ENCODE assay signal across 14 cellular contexts in the genomic region with DNA sequence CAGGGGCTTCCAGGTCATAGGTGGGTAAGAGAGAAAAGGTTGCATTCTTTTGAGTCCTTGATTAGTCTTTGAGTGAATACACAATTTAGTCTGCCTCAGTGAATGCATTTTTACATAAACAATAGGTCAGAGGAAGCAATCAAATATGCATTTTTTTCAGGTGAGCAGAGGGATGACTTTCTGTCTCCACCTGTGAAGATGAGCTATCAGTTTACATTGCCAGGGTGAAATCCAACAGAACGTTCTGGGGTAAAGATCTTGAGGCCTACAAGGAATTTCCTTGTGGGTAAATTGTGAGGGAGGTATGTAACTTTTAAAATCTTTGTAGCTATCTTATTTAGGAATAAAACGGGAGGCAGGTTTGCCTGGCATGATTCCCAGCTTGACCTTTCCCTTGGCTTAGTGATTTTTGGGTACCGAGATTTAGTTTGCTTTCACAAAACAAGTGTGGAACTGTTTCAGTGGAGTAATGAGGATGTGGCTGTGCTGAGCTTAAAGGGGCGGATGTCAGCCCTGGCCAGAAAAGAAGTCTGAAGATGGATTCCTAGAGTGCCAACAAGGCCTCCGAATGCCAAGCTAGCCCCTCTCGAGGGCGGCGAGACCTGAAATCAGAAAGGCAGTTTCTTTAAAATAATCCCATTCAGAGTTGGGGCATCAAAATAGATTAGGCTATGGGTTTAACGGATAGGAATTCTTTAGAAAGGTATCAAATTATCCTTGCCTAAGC. TPM values are rescaled to one million over a fixed set of nuclear protein-coding genes. Genes with fewer than 3 reads are reported as not detected.
DNase-seq lines count a peak whose midpoint lies in the region; ATAC-seq and TF ChIP-seq lines count a peak whose summit lies in the region.
"Had no signal": no experiment of that assay in that cellular context is flagged by ENCODE, and none has a peak within 500 bp of the region (broad histone marks: within the 10 kb centered on the region; RNA-seq: fewer than 3 reads in every experiment).

No MANE protein-coding gene starts in this region.

- H3K4me1 Mint-ChIP-seq in activated T-cell treated with anti-CD3 and anti-CD28 coated beads, Interleukin-2, amount 50 U/mL, for 72 hours (ENCODE audit: low read depth), result peaks cover 98% of the 10 kb centered on the region
- peaks cover 87% of the 10 kb centered on the region for H3K4me1 Mint-ChIP-seq in activated CD4-positive, alpha-beta memory T cell treated with anti-CD3 and anti-CD28 coated beads for 36 hours (ENCODE audit: low read depth)

- H3K27me3 Mint-ChIP-seq in activated T-cell treated with anti-CD3 and anti-CD28 coated beads, Interleukin-2, amount 50 U/mL, for 72 hours (ENCODE audit: low read depth), result no peaks in the 10 kb centered on the region
- H3K27me3 Mint-ChIP-seq in activated CD4-positive, alpha-beta memory T cell treated with anti-CD3 and anti-CD28 coated beads for 36 hours, result no peaks in the 10 kb centered on the region

- no peaks in the 10 kb centered on the region for H3K27me3 ChIP-seq in thoracic aorta (replicated peaks; ENCODE audit: insufficient read depth)
- H3K27me3 ChIP-seq: heart left ventricle, pancreas had no signal

- H3K4me3 Mint-ChIP-seq in activated T-cell treated with anti-CD3 and anti-CD28 coated beads, Interleukin-2, amount 50 U/mL, for 72 hours, result peak overlapping the region; percentile 57 to 83
- peak overlapping the region; percentile 5 for H3K4me3 Mint-ChIP-seq in activated CD4-positive, alpha-beta memory T cell treated with anti-CD3 and anti-CD28 coated beads for 36 hours

- DNase-seq in activated T-cell treated with anti-CD3 and anti-CD28 coated beads, Interleukin-2, amount 50 U/mL, for 72 hours, result no peak
- DNase-seq in activated T-cell treated with anti-CD3 and anti-CD28 coated beads, Interleukin-2, amount 50 U/mL, for 1 hour, result no peak
- no peak for DNase-seq in activated CD4-positive, alpha-beta memory T cell treated with anti-CD3 and anti-CD28 coated beads for 36 hours
- no peak for DNase-seq in epithelial cell of prostate (ENCODE audit: low read depth, low spot score)
- DNase-seq in thoracic aorta (ENCODE audit: low spot score), result no peak
- no peak for DNase-seq in iPS-NIHi7 (ENCODE audit: extremely low spot score)
- no peak for DNase-seq in DMS153 treated with DMSO at 0.1 percent for 48 hours (lab: John Stamatoyannopoulos, UW; ENCODE audit: unreplicated experiment)
- DNase-seq: EL; heart left ventricle; KBM-7; NCI-H1930; pancreas; stimulated activated CD4-positive, alpha-beta T cell treated with anti-CD3 and anti-CD28 coated beads, Interleukin-12 subunit alpha, Interleukin-12 subunit beta, amount 100 ng/mL, for 4 hours had no signal

- POLR2A ChIA-PET in activated CD4-positive, alpha-beta memory T cell treated with anti-CD3 and anti-CD28 coated beads for 36 hours (lab: Charles Lee), result interaction anchor here (0.9 to 2.7 kb wide), 4 partner anchors 27 to 34 kb away, joined by 3 to 10 read pairs (median 4); a partner anchor contains a TSS

- no peaks in the 10 kb centered on the region for H3K9me3 ChIP-seq in thoracic aorta
- H3K9me3 ChIP-seq: heart left ventricle, pancreas had no signal

- no peak overlapping the region for H3K4me3 ChIP-seq in thoracic aorta
- H3K4me3 ChIP-seq: heart left ventricle, pancreas had no signal

- CTCF ChIA-PET in activated CD4-positive, alpha-beta memory T cell treated with anti-CD3 and anti-CD28 coated beads for 36 hours (lab: Charles Lee), result interaction anchor here (0.7 to 1.4 kb wide), 3 partner anchors 30 to 79 kb away, joined by 3 to 4 read pairs (median 3); a partner anchor contains a TSS

- peak overlapping the region; percentile 97 for H3K27ac Mint-ChIP-seq in activated T-cell treated with anti-CD3 and anti-CD28 coated beads, Interleukin-2, amount 50 U/mL, for 72 hours
- H3K27ac Mint-ChIP-seq in activated CD4-positive, alpha-beta memory T cell treated with anti-CD3 and anti-CD28 coated beads for 36 hours, result peak overlapping the region; percentile 98

- H3K36me3 ChIP-seq in thoracic aorta, result no peaks in the 10 kb centered on the region
- H3K36me3 ChIP-seq: heart left ventricle, pancreas had no signal

- no peak for TF ChIP-seq CTCF in thoracic aorta (IDR thresholded peaks at IDR 0.05)

- intact Hi-C loops in activated CD4-positive, alpha-beta memory T cell treated with anti-CD3 and anti-CD28 coated beads for 36 hours (cut with micrococcal nuclease), result loop anchor here (10.0 kb wide), 1 partner anchor 961 kb away; a partner anchor contains a TSS

- H3K27ac ChIP-seq in epithelial cell of prostate (peak overlapping the region; percentile 69), thoracic aorta (peak overlapping the region; percentile 66 to 67)
- H3K27ac ChIP-seq: pancreas had no signal

- H3K4me1 ChIP-seq in thoracic aorta (ENCODE audit: control insufficient read depth in 1 of 2, low read depth in 2 of 2), result peaks cover 18 to 34% of the 10 kb centered on the region in 2 donors

- ATAC-seq in activated T-cell treated with anti-CD3 and anti-CD28 coated beads, Interleukin-2, amount 50 U/mL, for 72 hours (replicated peaks in 1 of 2), result no peak
- no peak for ATAC-seq in thoracic aorta (ENCODE audit: insufficient number of reproducible peaks, low FRiP score, low read depth)
- no peak for ATAC-seq in GM21576 (IDR thresholded peaks at IDR 0.05; ENCODE audit: unreplicated experiment)
- ATAC-seq: heart left ventricle, pancreas had no signal

- H3K36me3 Mint-ChIP-seq in activated T-cell treated with anti-CD3 and anti-CD28 coated beads, Interleukin-2, amount 50 U/mL, for 72 hours (ENCODE audit: insufficient read depth in 2 of 2), result peaks cover 5 to 14% of the 10 kb centered on the region in 2 donors
- H3K36me3 Mint-ChIP-seq in activated CD4-positive, alpha-beta memory T cell treated with anti-CD3 and anti-CD28 coated beads for 36 hours, result peaks cover 8% of the 10 kb centered on the region

- no peaks in the 10 kb centered on the region for H3K9me3 Mint-ChIP-seq in activated T-cell treated with anti-CD3 and anti-CD28 coated beads, Interleukin-2, amount 50 U/mL, for 72 hours
- no peaks in the 10 kb centered on the region for H3K9me3 Mint-ChIP-seq in activated CD4-positive, alpha-beta memory T cell treated with anti-CD3 and anti-CD28 coated beads for 36 hours

RNA-seq across cellular contexts. Expression of a gene that starts 29.5 kb away (rescaled TPM):
- total RNA-seq in activated T-cell treated with anti-CD3 and anti-CD28 coated beads, Interleukin-2, amount 50 U/mL, for 72 hours, result 10 to 100 TPM; 32.7 to 44.4 TPM
- 10 to 100 TPM; 32.7 to 33.3 TPM for total RNA-seq in activated CD4-positive, alpha-beta memory T cell treated with anti-CD3 and anti-CD28 coated beads for 36 hours
- total RNA-seq in thoracic aorta, result 10 to 100 TPM; 22.2 to 25.6 TPM
